10 cellular contexts compared by ENCODE assay signal in the genomic region with DNA sequence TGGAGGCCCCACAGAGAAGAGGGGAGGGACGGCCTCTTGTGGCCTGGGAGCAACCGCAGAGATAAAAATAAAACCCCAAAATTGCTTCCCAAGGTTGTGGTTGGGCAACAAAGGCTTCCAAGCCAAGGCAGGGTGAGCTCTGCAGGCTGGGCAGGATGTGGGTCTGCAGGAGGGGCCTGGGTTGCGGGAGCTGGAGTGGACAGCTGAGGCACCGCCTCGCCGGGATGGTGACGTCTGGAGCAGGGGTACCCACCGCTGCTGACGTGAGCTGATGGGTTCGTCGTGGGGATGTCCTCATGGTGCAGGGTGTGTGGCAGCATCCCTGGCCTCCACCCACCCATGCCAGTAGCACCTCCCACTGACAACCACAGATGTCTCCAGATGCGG. TPM values are rescaled to one million over a fixed set of nuclear protein-coding genes. Genes with fewer than 3 reads are reported as not detected.
DNase-seq lines count a peak whose midpoint lies in the region; ATAC-seq, FAIRE-seq and TF ChIP-seq lines count a peak whose summit lies in the region.
"Had no signal": no experiment of that assay in that cellular context is flagged by ENCODE, and none has a peak within 500 bp of the region (broad histone marks: within the 10 kb centered on the region; RNA-seq: fewer than 3 reads in every experiment).

No MANE protein-coding gene starts in this region.

- H3K27ac ChIP-seq in DOHH2 (ENCODE audit: low read depth, low read length) (no peak overlapping the region), kidney (ENCODE audit: low read depth in 2 of 2, low read length in 2 of 2) (no peak overlapping the region)

- no peaks in the 10 kb centered on the region for H3K27me3 ChIP-seq in DOHH2 (ENCODE audit: control insufficient read depth, low read length)

- peaks cover 6% of the 10 kb centered on the region; the same call in 1 of the 2 replicates for H4K20me1 ChIP-seq in DOHH2 (ENCODE audit: control insufficient read depth, insufficient read depth, low read depth, low read length)

- TF ChIP-seq CTCF in DOHH2 (IDR thresholded peaks at IDR 0.05; ENCODE audit: low read depth, low read length, poor library complexity, severe bottlenecking) (no peak), kidney (IDR thresholded peaks at IDR 0.05; ENCODE audit: borderline replicate concordance, extremely low read depth, insufficient read depth) (no peak)

- DNase-seq in NOMO-1 treated with DMSO at 0.1 percent for 48 hours (lab: John Stamatoyannopoulos, UW; ENCODE audit: unreplicated experiment) (peak; percentile 88), kidney (peak; percentile 75), GOT3 (lab: John Stamatoyannopoulos, UW) (no peak), NCI-H2171 (lab: John Stamatoyannopoulos, UW) (no peak)
- peak; percentile 83 for DNase-seq in activated CD8-positive, alpha-beta T cell treated with anti-CD3 and anti-CD28 coated beads, Interleukin-2, amount 10 ng/mL, durations not matched to agents 7 days and 5 days
- DNase-seq: NCI-H774 had no signal

- peak; percentile 33 for ATAC-seq in activated CD8-positive, alpha-beta T cell treated with anti-CD3 and anti-CD28 coated beads, Interleukin-2, amount 10 ng/mL, durations not matched to agents 7 days and 5 days
- no peak for ATAC-seq in GM18868 (IDR thresholded peaks at IDR 0.05; ENCODE audit: unreplicated experiment)
- ATAC-seq in GM18517 (IDR thresholded peaks at IDR 0.05; ENCODE audit: unreplicated experiment): no peak

- peaks cover 41% of the 10 kb centered on the region for H3K79me2 ChIP-seq in DOHH2 (ENCODE audit: control insufficient read depth, low read length)

- intact Hi-C loops in kidney (cut with DNase I): no loop called here

- POLR2A ChIA-PET in activated CD8-positive, alpha-beta T cell treated with anti-CD3 and anti-CD28 coated beads, Interleukin-2, amount 10 ng/mL, durations not matched to agents 7 days and 5 days (lab: Charles Lee): interaction anchor here (1.2 to 1.5 kb wide), 2 partner anchors 17 to 20 kb away, joined by 3 to 4 read pairs; no protein-coding TSS in a partner anchor

- peaks cover 32% of the 10 kb centered on the region for H3K4me1 ChIP-seq in DOHH2 (ENCODE audit: control insufficient read depth, low read length)
- H3K4me1 ChIP-seq in kidney (ENCODE audit: control insufficient read depth in 1 of 2, insufficient read depth in 1 of 2, low read depth in 1 of 2, low read length in 2 of 2): peaks cover 0 to 19% of the 10 kb centered on the region in 2 donors

- H3K4me2 ChIP-seq in DOHH2 (ENCODE audit: low read length): peak overlapping the region; percentile 66

- H3K36me3 ChIP-seq in DOHH2 (ENCODE audit: control insufficient read depth, low read length) (peaks cover 40% of the 10 kb centered on the region), kidney (ENCODE audit: control insufficient read depth in 1 of 2, insufficient read depth in 2 of 2, low read length in 2 of 2) (no peaks in the 10 kb centered on the region)

- no peak overlapping the region for H3K9ac ChIP-seq in kidney (ENCODE audit: low read length in 2 of 2)

- no peaks in the 10 kb centered on the region for H3K9me2 ChIP-seq in DOHH2 (replicated peaks; ENCODE audit: control insufficient read depth, low read length)

- H3K4me3 ChIP-seq in DOHH2 (ENCODE audit: low read length) (peak overlapping the region; percentile 41; the same call in 1 of the 2 replicates), kidney (ENCODE audit: low read length in 2 of 2) (no peak overlapping the region)

- H3K4me1 Mint-ChIP-seq in activated CD8-positive, alpha-beta T cell treated with anti-CD3 and anti-CD28 coated beads, Interleukin-2, amount 10 ng/mL, durations not matched to agents 7 days and 5 days (ENCODE audit: low read depth): peaks cover 38% of the 10 kb centered on the region

- CTCF ChIA-PET in activated CD8-positive, alpha-beta T cell treated with anti-CD3 and anti-CD28 coated beads, Interleukin-2, amount 10 ng/mL, durations not matched to agents 7 days and 5 days (lab: Charles Lee): interaction anchor here (0.7 to 1.9 kb wide), 13 partner anchors 9 to 358 kb away, joined by 3 to 14 read pairs (median 4); a partner anchor contains a TSS

- H3K9me3 ChIP-seq in DOHH2 (ENCODE audit: control insufficient read depth, insufficient read depth, low read length) (peaks cover 11% of the 10 kb centered on the region), kidney (ENCODE audit: control insufficient read depth in 1 of 2, low read length in 2 of 2) (no peaks in the 10 kb centered on the region)

- no peaks in the 10 kb centered on the region for H3K9me3 Mint-ChIP-seq in activated CD8-positive, alpha-beta T cell treated with anti-CD3 and anti-CD28 coated beads, Interleukin-2, amount 10 ng/mL, durations not matched to agents 7 days and 5 days (ENCODE audit: insufficient read depth)
- H3K9me3 Mint-ChIP-seq: neural crest cell had no signal

- no peak for FAIRE-seq in kidney (lab: Jason Lieb, UNC)

- H3K36me3 Mint-ChIP-seq in activated CD8-positive, alpha-beta T cell treated with anti-CD3 and anti-CD28 coated beads, Interleukin-2, amount 10 ng/mL, durations not matched to agents 7 days and 5 days (ENCODE audit: low read depth): peaks cover 15% of the 10 kb centered on the region

- no peaks in the 10 kb centered on the region for H3K27me3 Mint-ChIP-seq in activated CD8-positive, alpha-beta T cell treated with anti-CD3 and anti-CD28 coated beads, Interleukin-2, amount 10 ng/mL, durations not matched to agents 7 days and 5 days (ENCODE audit: low read depth)

- peak overlapping the region; percentile 32 for H3K4me3 Mint-ChIP-seq in activated CD8-positive, alpha-beta T cell treated with anti-CD3 and anti-CD28 coated beads, Interleukin-2, amount 10 ng/mL, durations not matched to agents 7 days and 5 days

- peaks cover 4% of the 10 kb centered on the region; the same call in 1 of the 2 replicates for H3F3A ChIP-seq in DOHH2 (ENCODE audit: control insufficient read depth, insufficient read depth)

- peak overlapping the region; percentile 62 for H3K27ac Mint-ChIP-seq in activated CD8-positive, alpha-beta T cell treated with anti-CD3 and anti-CD28 coated beads, Interleukin-2, amount 10 ng/mL, durations not matched to agents 7 days and 5 days

RNA-seq across cellular contexts. Expression of a gene that starts 3.7 kb away (rescaled TPM):
- total RNA-seq in activated CD8-positive, alpha-beta T cell treated with anti-CD3 and anti-CD28 coated beads, Interleukin-2, amount 10 ng/mL, durations not matched to agents 7 days and 5 days: 100 to 1,000 TPM; 120 to 123 TPM
- total RNA-seq in kidney: 111 TPM
- polyA plus RNA-seq in kidney (ENCODE audit: insufficient read depth, low read depth, low replicate concordance): 359 TPM

RNA-seq across cellular contexts. Expression of a gene that starts 13.0 kb away (rescaled TPM):
- total RNA-seq in activated CD8-positive, alpha-beta T cell treated with anti-CD3 and anti-CD28 coated beads, Interleukin-2, amount 10 ng/mL, durations not matched to agents 7 days and 5 days: not detected
- 26.0 TPM for total RNA-seq in kidney
- 64.7 TPM for polyA plus RNA-seq in kidney (ENCODE audit: insufficient read depth, low read depth, low replicate concordance)

RNA-seq across cellular contexts. Expression of a gene that starts 22.1 kb away (rescaled TPM):
- total RNA-seq in activated CD8-positive, alpha-beta T cell treated with anti-CD3 and anti-CD28 coated beads, Interleukin-2, amount 10 ng/mL, durations not matched to agents 7 days and 5 days: 10 to 100 TPM; 29.1 to 30.7 TPM
- total RNA-seq in kidney: 55.0 TPM
- polyA plus RNA-seq in kidney (ENCODE audit: insufficient read depth, low read depth, low replicate concordance): 32.5 TPM

RNA-seq across cellular contexts. Expression of a gene that starts 27.8 kb away (rescaled TPM):
- 100 to 1,000 TPM in 1 of 2 experiments, 10 to 100 TPM in 1; 98.3 to 110 TPM for total RNA-seq in activated CD8-positive, alpha-beta T cell treated with anti-CD3 and anti-CD28 coated beads, Interleukin-2, amount 10 ng/mL, durations not matched to agents 7 days and 5 days
- 199 TPM for total RNA-seq in kidney
- 72.0 TPM for polyA plus RNA-seq in kidney (ENCODE audit: insufficient read depth, low read depth, low replicate concordance)

RNA-seq across cellular contexts. Expression of a gene that starts 35.7 kb away (rescaled TPM):
- total RNA-seq in activated CD8-positive, alpha-beta T cell treated with anti-CD3 and anti-CD28 coated beads, Interleukin-2, amount 10 ng/mL, durations not matched to agents 7 days and 5 days: 100 to 1,000 TPM; 111 to 117 TPM
- total RNA-seq in kidney: 103 TPM
- 221 TPM for polyA plus RNA-seq in kidney (ENCODE audit: insufficient read depth, low read depth, low replicate concordance)

Comparison
In these comparisons a context has a peak if more than half of its experiments do, and no peak if none do; other contexts are left out.
1. DNase-seq: peak in NOMO-1 treated with DMSO at 0.1 percent for 48 hours (single experiment), activated CD8-positive, alpha-beta T cell treated with anti-CD3 and anti-CD28 coated beads, Interleukin-2, amount 10 ng/mL, durations not matched to agents 7 days and 5 days (single experiment) and kidney (single experiment); none in GOT3 (single experiment) and NCI-H2171 (single experiment).
2. RNA of a gene that starts 13.0 kb away (total RNA-seq): 26.0 TPM in kidney (single experiment); not detected in activated CD8-positive, alpha-beta T cell treated with anti-CD3 and anti-CD28 coated beads, Interleukin-2, amount 10 ng/mL, durations not matched to agents 7 days and 5 days; every median in the first group is over 10 times any median in the second.